In genomic region chr15:70023769-70024491, GRCh38 we compare ENCODE assay signal across 9 cellular contexts.
DNase-seq lines count a peak whose midpoint lies in the region; ATAC-seq and TF ChIP-seq lines count a peak whose summit lies in the region.
"Had no signal": no experiment of that assay in that cellular context is flagged by ENCODE, and none has a peak within 500 bp of the region (broad histone marks: within the 10 kb centered on the region; RNA-seq: fewer than 3 reads in every experiment).

No MANE protein-coding gene starts in this region.

- WGBS in heart left ventricle, 4 donors = 23 to 29% (median 25%) methylated on average over 16 of the region's 16 CpGs
- WGBS in testis, 2 donors = 25 to 39% methylated on average over 16 of the region's 16 CpGs

- no peaks in the 10 kb centered on the region for H3K9me3 Mint-ChIP-seq in T-cell

- peaks cover 15% of the 10 kb centered on the region for H3K4me1 Mint-ChIP-seq in T-helper 17 cell
- H3K4me1 Mint-ChIP-seq in T-cell = peaks cover 15 to 27% (median 22%) of the 10 kb centered on the region in 3 donors

- H3K27me3 ChIP-seq in heart left ventricle (peaks cover 0 to 17% (median 0%) of the 10 kb centered on the region in 9 donors), testis (no peaks in the 10 kb centered on the region)

- H3K4me1 ChIP-seq in heart left ventricle (peaks cover 0 to 30% (median 15%) of the 10 kb centered on the region in 12 donors), testis (peaks cover 34% of the 10 kb centered on the region)

- CTCF ChIA-PET in T-cell (lab: Charles Lee) = interaction anchor here (0.5 to 1.0 kb wide), 5 partner anchors 76 to 1271 kb away, joined by 3 to 9 read pairs (median 3); no protein-coding TSS in a partner anchor

- POLR2A ChIA-PET in T-cell (lab: Charles Lee) = interaction anchor here (0.6 to 0.7 kb wide), 2 partner anchors 23 to 600 kb away, joined by 3 to 10 read pairs; no protein-coding TSS in a partner anchor

- H3K27ac ChIP-seq in heart left ventricle = peak overlapping the region in 3 of 12 donors; percentile 26 to 70 (median 27)
- peak overlapping the region; percentile 12 to 27 for H3K27ac ChIP-seq in testis

- TF ChIP-seq CTCF in heart left ventricle (IDR thresholded peaks at IDR 0.05) (no peak), testis (IDR thresholded peaks at IDR 0.05) (no peak)

- H3K9me3 ChIP-seq in T-helper 17 cell (ENCODE audit: control insufficient read depth, low read length, poor library complexity, severe bottlenecking) (no peaks in the 10 kb centered on the region), heart left ventricle (no peaks in the 10 kb centered on the region), testis (no peaks in the 10 kb centered on the region)

- peak; percentile 17 for DNase-seq in NCI-H82 (lab: John Stamatoyannopoulos, UW)
- DNase-seq in NCI-H82 treated with DMSO at 0.1 percent for 48 hours (lab: John Stamatoyannopoulos, UW; ENCODE audit: unreplicated experiment) = no peak
- DNase-seq in T-helper 17 cell = no peak
- peak in 3 of 5 donors; percentile 30 to 59 (median 51) for DNase-seq in heart left ventricle
- peak; percentile 79 for DNase-seq in testis
- DNase-seq in T-cell = no peak
- no peak for DNase-seq in NCI-H510A treated with DMSO at 0.1 percent for 48 hours (lab: John Stamatoyannopoulos, UW)

- no peak for TF ChIP-seq POLR2A in heart left ventricle (IDR thresholded peaks at IDR 0.05)
- no peak for TF ChIP-seq POLR2A in testis (IDR thresholded peaks at IDR 0.05)

- H3K27me3 Mint-ChIP-seq in T-helper 17 cell (no peaks in the 10 kb centered on the region), T-cell (peaks cover 0 to 5% of the 10 kb centered on the region in 2 donors)

- intact Hi-C loops in heart left ventricle (cut with DNase I) (no loop called here), testis (cut with DNase I; ENCODE audit: low total_unique reads) (no loop called here)

- H3K4me3 ChIP-seq in heart left ventricle (peak overlapping the region in 2 of 12 donors; percentile 22 to 26), testis (no peak overlapping the region)

- H3K4me3 Mint-ChIP-seq in T-helper 17 cell (peak overlapping the region; percentile 72), T-cell (peak overlapping the region in 1 of 3 donors; percentile 29)

- ATAC-seq in T-helper 17 cell = no peak
- peak; percentile 50 to 79 (median 70) for ATAC-seq in heart left ventricle
- no peak for ATAC-seq in GM21825 (IDR thresholded peaks at IDR 0.05; ENCODE audit: unreplicated experiment)
- ATAC-seq in T-cell (replicated peaks in 1 of 4) = no peak

- H3K27ac Mint-ChIP-seq in T-helper 17 cell = peak overlapping the region; percentile 90
- peak overlapping the region in 1 of 2 donors; percentile 79 for H3K27ac Mint-ChIP-seq in T-cell

- H3K36me3 Mint-ChIP-seq in T-helper 17 cell (ENCODE audit: low read depth) (no peaks in the 10 kb centered on the region), T-cell (no peaks in the 10 kb centered on the region)
- H3K36me3 Mint-ChIP-seq: CD4-positive, CD25-positive, alpha-beta regulatory T cell had no signal

- H3K36me3 ChIP-seq in heart left ventricle = no peaks in the 10 kb centered on the region
- no peaks in the 10 kb centered on the region for H3K36me3 ChIP-seq in testis (ENCODE audit: low read depth, missing control alignments)

Comparison
In these comparisons a context has a peak if more than half of its experiments do, and no peak if none do; other contexts are left out.
1. DNase-seq: peak in NCI-H82 (single experiment), heart left ventricle (3 of 5) and testis (single experiment); none in NCI-H82 treated with DMSO at 0.1 percent for 48 hours (single experiment), T-helper 17 cell (0 of 3), T-cell (0 of 34) and NCI-H510A treated with DMSO at 0.1 percent for 48 hours (single experiment).
2. ATAC-seq: peak in heart left ventricle (4 of 4); none in T-helper 17 cell (single experiment), GM21825 (single experiment) and T-cell (0 of 4).